Comparison of ENCODE assay signal across 23 cellular contexts in the genomic region with DNA sequence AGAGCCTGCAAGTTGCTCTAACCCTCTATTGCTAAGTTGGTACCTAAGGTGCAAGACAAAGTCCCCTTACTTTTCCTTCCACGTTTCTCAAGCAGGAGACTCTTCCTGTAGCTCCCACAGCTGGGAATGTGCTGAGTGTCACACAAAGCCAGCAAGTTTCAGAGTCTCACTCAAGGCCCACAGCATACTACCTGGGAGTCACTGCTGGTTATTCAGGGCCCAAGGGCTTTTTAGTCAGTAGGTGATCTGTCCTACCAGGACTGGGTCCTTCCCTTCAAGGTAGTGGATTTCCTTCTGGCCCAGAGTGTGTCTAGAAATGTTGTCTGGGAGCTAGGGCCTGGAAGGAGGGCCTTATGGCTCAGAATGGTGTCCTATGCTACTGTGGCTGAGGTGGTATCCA.
A peak's percentile ranks its signal among the peaks of the same experiment; 100 is the strongest.
DNase-seq lines count a peak whose midpoint lies in the region; ATAC-seq and TF ChIP-seq lines count a peak whose summit lies in the region.
"Had no signal": no experiment of that assay in that cellular context is flagged by ENCODE, and none has a peak within 500 bp of the region (broad histone marks: within the 10 kb centered on the region; RNA-seq: fewer than 3 reads in every experiment).

No MANE protein-coding gene starts in this region.

- POLR2A ChIA-PET in Caco-2 (lab: Charles Lee): no interaction called here

- no peaks in the 10 kb centered on the region for H3K36me3 Mint-ChIP-seq in Caco-2 (ENCODE audit: insufficient read depth, unreplicated experiment)
- H3K36me3 Mint-ChIP-seq: CD14-positive monocyte had no signal

- H3K79me2 ChIP-seq in mammary epithelial cell (ENCODE audit: insufficient read depth, low read length) (no peaks in the 10 kb centered on the region), parathyroid adenoma (no peaks in the 10 kb centered on the region)

- H3K27ac ChIP-seq in mammary epithelial cell (ENCODE audit: insufficient read depth, low read depth, low read length): no peak overlapping the region
- H3K27ac ChIP-seq in breast epithelium: no peak overlapping the region
- H3K27ac ChIP-seq in parathyroid adenoma: no peak overlapping the region
- H3K27ac ChIP-seq: A549; BLaER1 treated with 17β-estradiol and CSF1 and Interleukin-3, amounts not matched to agents 10 nM and 100 nM had no signal

- no peak for TF ChIP-seq POLR2A in breast epithelium (IDR thresholded peaks at IDR 0.05)

- H3K4me1 ChIP-seq in mammary epithelial cell (ENCODE audit: insufficient read depth, low read length): peaks cover 17% of the 10 kb centered on the region
- H3K4me1 ChIP-seq in breast epithelium: no peaks in the 10 kb centered on the region
- H3K4me1 ChIP-seq in parathyroid adenoma: peaks cover 14% of the 10 kb centered on the region
- H3K4me1 ChIP-seq in Caco-2: no peaks in the 10 kb centered on the region
- H3K4me1 ChIP-seq: A549, BE2C had no signal

- TF ChIP-seq CTCF in mammary epithelial cell (conservative IDR thresholded peaks at IDR 0.05 in 1 of 2, IDR thresholded peaks at IDR 0.05 in 1 of 2; ENCODE audit: extremely low read depth in 1 of 2, insufficient read depth in 1 of 2, low read depth in 1 of 2, low read length in 2 of 2): no peak
- no peak for TF ChIP-seq CTCF in breast epithelium (IDR thresholded peaks at IDR 0.05)
- no peak for TF ChIP-seq CTCF in epithelial cell of esophagus (IDR thresholded peaks at IDR 0.05; ENCODE audit: insufficient read depth, low read depth, low read length, missing control alignments)
- no peak for TF ChIP-seq CTCF in parathyroid adenoma (IDR thresholded peaks at IDR 0.05)
- TF ChIP-seq CTCF in Caco-2 (IDR thresholded peaks at IDR 0.05; ENCODE audit: insufficient read depth in 1 of 2, low read depth in 1 of 2, low read length in 1 of 2, severe bottlenecking in 1 of 2, unreplicated experiment in 1 of 2): no peak

- H3K9me3 ChIP-seq in mammary epithelial cell (replicated peaks; ENCODE audit: insufficient read depth, low read length) (no peaks in the 10 kb centered on the region), breast epithelium (no peaks in the 10 kb centered on the region), parathyroid adenoma (ENCODE audit: control insufficient read depth, low read length) (no peaks in the 10 kb centered on the region), Caco-2 (no peaks in the 10 kb centered on the region)
- H3K9me3 ChIP-seq: A549, BE2C had no signal

- no peak for ATAC-seq in HG03460 (IDR thresholded peaks at IDR 0.05; ENCODE audit: unreplicated experiment)
- ATAC-seq: A549, GM23338, HCT116 had no signal

- intact Hi-C loops in mammary epithelial cell (cut with micrococcal nuclease): loop anchor here (10.0 kb wide), 1 partner anchor 262 kb away; a partner anchor contains a TSS
- intact Hi-C loops in breast epithelium (cut with DNase I; ENCODE audit: low total_unique reads): no loop called here
- intact Hi-C loops in Caco-2 (cut with micrococcal nuclease; ENCODE audit: unreplicated experiment): no loop called here

- no peaks in the 10 kb centered on the region for H3K27me3 Mint-ChIP-seq in Caco-2 (ENCODE audit: insufficient read depth, unreplicated experiment)

- H3K9ac ChIP-seq in mammary epithelial cell (ENCODE audit: insufficient read depth, low read length): no peak overlapping the region
- no peak overlapping the region for H3K9ac ChIP-seq in parathyroid adenoma
- H3K9ac ChIP-seq: BLaER1 treated with 17β-estradiol and CSF1 and Interleukin-3, amounts not matched to agents 10 nM and 100 nM had no signal

- no peak overlapping the region for H3K4me3 ChIP-seq in mammary epithelial cell (replicated peaks in 1 of 3; ENCODE audit: insufficient read depth in 1 of 3, low read depth in 2 of 3, low read length in 3 of 3)
- H3K4me3 ChIP-seq in breast epithelium: no peak overlapping the region
- no peak overlapping the region for H3K4me3 ChIP-seq in epithelial cell of esophagus (ENCODE audit: low read length)
- H3K4me3 ChIP-seq in parathyroid adenoma (ENCODE audit: low read depth, low read length): no peak overlapping the region
- H3K4me3 ChIP-seq in Caco-2 (ENCODE audit: low read depth, low read length): no peak overlapping the region
- H3K4me3 ChIP-seq: A549; BLaER1 treated with 17β-estradiol and CSF1 and Interleukin-3, amounts not matched to agents 10 nM and 100 nM; GM23338 had no signal

- BruUV-seq in mammary epithelial cell (replicated peaks; lab: Mats Ljungman, UMichigan) (no TSS peak), Caco-2 (replicated peaks; lab: Mats Ljungman, UMichigan) (no TSS peak)

- H3K36me3 ChIP-seq in mammary epithelial cell (ENCODE audit: insufficient read depth, low read length): no peaks in the 10 kb centered on the region
- H3K36me3 ChIP-seq in breast epithelium: no peaks in the 10 kb centered on the region
- no peaks in the 10 kb centered on the region for H3K36me3 ChIP-seq in parathyroid adenoma (ENCODE audit: control insufficient read depth, insufficient read depth, low read length)
- H3K36me3 ChIP-seq in Caco-2 (ENCODE audit: control insufficient read depth, insufficient read depth, low read length): no peaks in the 10 kb centered on the region
- H3K36me3 ChIP-seq: BE2C; BLaER1 treated with 17β-estradiol and CSF1 and Interleukin-3, amounts not matched to agents 10 nM and 100 nM had no signal

- H3K9me3 Mint-ChIP-seq in Caco-2 (ENCODE audit: unreplicated experiment): peaks cover 18% of the 10 kb centered on the region
- H3K9me3 Mint-ChIP-seq: CD4-positive, alpha-beta T cell; CD8-positive, alpha-beta memory T cell; GM23338; H9 had no signal

- no peak overlapping the region for H3K4me2 ChIP-seq in mammary epithelial cell (ENCODE audit: insufficient read depth, low read depth, low read length)
- H3K4me2 ChIP-seq in parathyroid adenoma (ENCODE audit: low read length): no peak overlapping the region
- H3K4me2 ChIP-seq: A549; BLaER1 treated with 17β-estradiol and CSF1 and Interleukin-3, amounts not matched to agents 10 nM and 100 nM; GM23338 had no signal

- dilution Hi-C loops in mammary epithelial cell (cut with HindIII; ENCODE audit: low sequenced_read_pairs): no loop called here

- H3K27ac Mint-ChIP-seq in Caco-2 (ENCODE audit: unreplicated experiment): no peak overlapping the region
- H3K27ac Mint-ChIP-seq: CD14-positive monocyte; CD4-positive, alpha-beta T cell; CD8-positive, alpha-beta memory T cell; GM23338 had no signal

- DNase-seq in mammary epithelial cell (no peak), breast epithelium (ENCODE audit: low spot score in 2 of 2) (no peak), epithelial cell of esophagus (ENCODE audit: low read depth) (peak; percentile 24), HUDEP-2 (lab: John Stamatoyannopoulos, UW; ENCODE audit: unreplicated experiment in 76 of 76) (no peak), Caco-2 (no peak)
- DNase-seq: 8988T; ACHN; AML-193; BE2C; Calu3; CD4-positive, alpha-beta T cell; CD8-positive, alpha-beta memory T cell; DMS53; DMS79 treated with DMSO at 0.1 percent for 48 hours; GF-D8; H9 had no signal

- H2AFZ ChIP-seq in mammary epithelial cell (ENCODE audit: low read depth, low read length) (peak overlapping the region; percentile 79), parathyroid adenoma (peak overlapping the region; percentile 43)
- H2AFZ ChIP-seq: GM23338 had no signal

- no peaks in the 10 kb centered on the region for H4K20me1 ChIP-seq in mammary epithelial cell (ENCODE audit: insufficient read depth, low read length)
- H4K20me1 ChIP-seq: BLaER1 treated with 17β-estradiol and CSF1 and Interleukin-3, amounts not matched to agents 10 nM and 100 nM had no signal

- H3K27me3 ChIP-seq in mammary epithelial cell (ENCODE audit: insufficient read depth, low read length): no peaks in the 10 kb centered on the region
- no peaks in the 10 kb centered on the region for H3K27me3 ChIP-seq in breast epithelium
- H3K27me3 ChIP-seq in parathyroid adenoma (ENCODE audit: control insufficient read depth, insufficient read depth, low read length): no peaks in the 10 kb centered on the region
- H3K27me3 ChIP-seq in Caco-2 (replicated peaks; ENCODE audit: control insufficient read depth, insufficient read depth, low read length): no peaks in the 10 kb centered on the region
- H3K27me3 ChIP-seq: BE2C; BLaER1 treated with 17β-estradiol and CSF1 and Interleukin-3, amounts not matched to agents 10 nM and 100 nM had no signal

- H3K4me3 Mint-ChIP-seq in Caco-2 (ENCODE audit: unreplicated experiment): no peak overlapping the region
- H3K4me3 Mint-ChIP-seq: CD14-positive monocyte; CD4-positive, alpha-beta T cell; CD8-positive, alpha-beta memory T cell; GM23338; H9 had no signal

- H3K4me1 Mint-ChIP-seq in Caco-2 (ENCODE audit: low read depth, unreplicated experiment): no peaks in the 10 kb centered on the region
- H3K4me1 Mint-ChIP-seq: GM23338, H9 had no signal

- 100% methylated on average over 1 of the region's 1 CpG for WGBS in mammary epithelial cell (ENCODE audit: low coverage, missing lambda C conversion rate)

- in situ Hi-C loops in mammary epithelial cell (cut with MboI; ENCODE audit: low sequenced_read_pairs in 2 of 2): no loop called here

- CTCF ChIA-PET in mammary epithelial cell (lab: Charles Lee; ENCODE audit: low non-redundant PET) (no interaction called here), Caco-2 (lab: Charles Lee) (no interaction called here)
